Comparison of ENCODE assay signal across 11 cellular contexts in genomic region chr5:14671414-14671813, GRCh38. TPM values are rescaled to one million over a fixed set of nuclear protein-coding genes. Genes with fewer than 3 reads are reported as not detected.
DNase-seq lines count a peak whose midpoint lies in the region; ATAC-seq, FAIRE-seq and TF ChIP-seq lines count a peak whose summit lies in the region.
"Had no signal": no experiment of that assay in that cellular context is flagged by ENCODE, and none has a peak within 500 bp of the region (broad histone marks: within the 10 kb centered on the region; RNA-seq: fewer than 3 reads in every experiment).

No MANE protein-coding gene starts in this region.

- H3K27me3 Mint-ChIP-seq in astrocyte (ENCODE audit: low read depth, unreplicated experiment) (no peaks in the 10 kb centered on the region), type B pancreatic cell (no peaks in the 10 kb centered on the region)
- H3K27me3 Mint-ChIP-seq in naive thymus-derived CD4-positive, alpha-beta T cell, result no peaks in the 10 kb centered on the region

- no peaks in the 10 kb centered on the region for H3K27me3 ChIP-seq in KMS-11 (ENCODE audit: insufficient read depth, low read depth)
- no peaks in the 10 kb centered on the region for H3K27me3 ChIP-seq in astrocyte (ENCODE audit: insufficient read depth, low read length)
- H3K27me3 ChIP-seq in naive thymus-derived CD4-positive, alpha-beta T cell (ENCODE audit: control insufficient read depth in 2 of 2, insufficient read depth in 2 of 2, low read length in 2 of 2), result no peaks in the 10 kb centered on the region

- H3K9ac ChIP-seq in KMS-11 (peak overlapping the region; percentile 15; the same call in 1 of the 2 replicates), astrocyte (ENCODE audit: low read length) (no peak overlapping the region)

- intact Hi-C loops in naive thymus-derived CD4-positive, alpha-beta T cell (cut with micrococcal nuclease), result loop anchor here in 1 of 2 donors (1.0 kb wide), 1 partner anchor 8 kb away; no protein-coding TSS in a partner anchor
- intact Hi-C loops in head of caudate nucleus (cut with DNase I), result no loop called here

- H3K27ac ChIP-seq in KMS-11, result peak overlapping the region; percentile 31
- H3K27ac ChIP-seq in astrocyte (ENCODE audit: low read depth, low read length), result no peak overlapping the region
- peak overlapping the region; percentile 0 for H3K27ac ChIP-seq in naive thymus-derived CD4-positive, alpha-beta T cell (ENCODE audit: low read depth, low read length)
- H3K27ac ChIP-seq: HL-60 had no signal

- peaks cover under 1% of the 10 kb centered on the region; the same call in 1 of the 2 replicates for H4K20me1 ChIP-seq in KMS-11 (ENCODE audit: insufficient read depth)
- peaks cover 80% of the 10 kb centered on the region for H4K20me1 ChIP-seq in astrocyte (ENCODE audit: insufficient read depth, low read length)

- no peaks in the 10 kb centered on the region for H3K9me3 Mint-ChIP-seq in astrocyte (ENCODE audit: unreplicated experiment)
- H3K9me3 Mint-ChIP-seq in naive thymus-derived CD4-positive, alpha-beta T cell, result no peaks in the 10 kb centered on the region
- no peaks in the 10 kb centered on the region for H3K9me3 Mint-ChIP-seq in type B pancreatic cell

- no peak overlapping the region for H3K4me3 Mint-ChIP-seq in astrocyte (ENCODE audit: unreplicated experiment)
- peak overlapping the region in 5 of 10 donors; percentile 4 to 67 (median 26) for H3K4me3 Mint-ChIP-seq in naive thymus-derived CD4-positive, alpha-beta T cell
- no peak overlapping the region for H3K4me3 Mint-ChIP-seq in type B pancreatic cell

- H2AFZ ChIP-seq in KMS-11 (ENCODE audit: low read depth) (no peak overlapping the region), astrocyte (ENCODE audit: low read depth, low read length) (no peak overlapping the region)

- H3K4me1 ChIP-seq in KMS-11 (ENCODE audit: low read depth, poor library complexity, severe bottlenecking) (peaks cover 62% of the 10 kb centered on the region), astrocyte (ENCODE audit: insufficient read depth, low read length) (peaks cover 25% of the 10 kb centered on the region)
- H3K4me1 ChIP-seq in naive thymus-derived CD4-positive, alpha-beta T cell (ENCODE audit: control insufficient read depth in 2 of 2, insufficient read depth in 2 of 2, low read length in 2 of 2), result peaks cover 35 to 85% of the 10 kb centered on the region in 2 donors

- H3K4me3 ChIP-seq in KMS-11 (IDR thresholded peaks at IDR 0.05; ENCODE audit: insufficient read depth, low read depth, low read length), result no peak overlapping the region
- H3K4me3 ChIP-seq in astrocyte (ENCODE audit: insufficient read depth, low read depth, low read length), result no peak overlapping the region
- no peak overlapping the region for H3K4me3 ChIP-seq in naive thymus-derived CD4-positive, alpha-beta T cell (ENCODE audit: low read length)

- ATAC-seq in naive thymus-derived CD4-positive, alpha-beta T cell, result peak; percentile 44

- peaks cover 88% of the 10 kb centered on the region for H3K79me2 ChIP-seq in KMS-11 (ENCODE audit: insufficient read depth, low read depth)
- peaks cover 98% of the 10 kb centered on the region for H3K79me2 ChIP-seq in astrocyte (ENCODE audit: insufficient read depth, low read length)

- peak overlapping the region; percentile 62 for H3K4me2 ChIP-seq in KMS-11
- H3K4me2 ChIP-seq in astrocyte (ENCODE audit: low read length), result no peak overlapping the region

- peak; percentile 15 for DNase-seq in NCI-H446 treated with DMSO at 0.1 percent for 48 hours (lab: John Stamatoyannopoulos, UW)
- DNase-seq in NCI-H446 (lab: John Stamatoyannopoulos, UW), result no peak
- DNase-seq in astrocyte (ENCODE audit: low read depth), result peak; percentile 44
- DNase-seq in naive thymus-derived CD4-positive, alpha-beta T cell, result peak in 1 of 9 donors; percentile 35
- no peak for DNase-seq in NCI-H187 (lab: John Stamatoyannopoulos, UW)
- no peak for DNase-seq in type B pancreatic cell (ENCODE audit: extremely low spot score, unreplicated experiment)
- DNase-seq in head of caudate nucleus, result no peak

- CTCF ChIA-PET in naive thymus-derived CD4-positive, alpha-beta T cell (lab: Charles Lee), result interaction anchor here (3.3 kb wide), 1 partner anchor 15 kb away, joined by 10 read pairs; no protein-coding TSS in a partner anchor

- H3K4me1 Mint-ChIP-seq in astrocyte (ENCODE audit: low read depth, unreplicated experiment), result peaks cover 53% of the 10 kb centered on the region
- peaks cover 56 to 91% (median 88%) of the 10 kb centered on the region in 7 donors for H3K4me1 Mint-ChIP-seq in naive thymus-derived CD4-positive, alpha-beta T cell
- peaks cover 47% of the 10 kb centered on the region for H3K4me1 Mint-ChIP-seq in type B pancreatic cell (ENCODE audit: unreplicated experiment)

- no peaks in the 10 kb centered on the region for H3K36me3 ChIP-seq in KMS-11 (ENCODE audit: insufficient read depth)
- H3K36me3 ChIP-seq in astrocyte (ENCODE audit: insufficient read depth, low read length), result no peaks in the 10 kb centered on the region
- H3K36me3 ChIP-seq in naive thymus-derived CD4-positive, alpha-beta T cell (ENCODE audit: control insufficient read depth in 2 of 3, insufficient read depth in 3 of 3, low read length in 3 of 3), result peaks cover 0 to 7% (median 0%) of the 10 kb centered on the region in 3 experiments

- FAIRE-seq in astrocyte (lab: Jason Lieb, UNC), result no peak
- FAIRE-seq: H1, islet of Langerhans had no signal

- H3K9me3 ChIP-seq in astrocyte (ENCODE audit: insufficient read depth, low read depth, low read length), result no peaks in the 10 kb centered on the region
- H3K9me3 ChIP-seq in naive thymus-derived CD4-positive, alpha-beta T cell (ENCODE audit: control insufficient read depth in 2 of 3, low read length in 3 of 3), result no peaks in the 10 kb centered on the region

- TF ChIP-seq CTCF in KMS-11 (conservative IDR thresholded peaks at IDR 0.05; ENCODE audit: low read depth, low read length), result no peak
- no peak for TF ChIP-seq CTCF in astrocyte (IDR thresholded peaks at IDR 0.05; ENCODE audit: insufficient read depth, low read depth, low read length)
- no peak for TF ChIP-seq CTCF in type B pancreatic cell (conservative IDR thresholded peaks at IDR 0.05)

- POLR2A ChIA-PET in naive thymus-derived CD4-positive, alpha-beta T cell (lab: Charles Lee), result no interaction called here

- H3K27ac Mint-ChIP-seq in astrocyte (ENCODE audit: unreplicated experiment) (peak overlapping the region; percentile 29), type B pancreatic cell (no peak overlapping the region)
- peak overlapping the region; percentile 36 to 91 (median 68) for H3K27ac Mint-ChIP-seq in naive thymus-derived CD4-positive, alpha-beta T cell

- no peaks in the 10 kb centered on the region for H3K36me3 Mint-ChIP-seq in astrocyte (ENCODE audit: low read depth, unreplicated experiment)
- H3K36me3 Mint-ChIP-seq in naive thymus-derived CD4-positive, alpha-beta T cell, result peaks cover 0 to 16% (median 7%) of the 10 kb centered on the region in 5 donors
- peaks cover 8% of the 10 kb centered on the region for H3K36me3 Mint-ChIP-seq in type B pancreatic cell

RNA-seq across cellular contexts. Expression of gene OTULIN, which starts 6.9 kb away (rescaled TPM):
- total RNA-seq in astrocyte (28.1 and 29.0 TPM in 2 replicates), type B pancreatic cell (ENCODE audit: low replicate concordance) (24.4 and 31.1 TPM in 2 replicates)
- 10 to 100 TPM; 48.3 to 66.9 (median 58.2) TPM for total RNA-seq in naive thymus-derived CD4-positive, alpha-beta T cell
- polyA plus RNA-seq in naive thymus-derived CD4-positive, alpha-beta T cell, result 10 to 100 TPM; 12.1 to 13.6 TPM

Comparison
In these comparisons a context has a peak if more than half of its experiments do, and no peak if none do; other contexts are left out.
1. DNase-seq: peak in NCI-H446 treated with DMSO at 0.1 percent for 48 hours (single experiment) and astrocyte (single experiment); none in NCI-H446 (0 of 2), NCI-H187 (0 of 2), type B pancreatic cell (single experiment) and head of caudate nucleus (0 of 42).